8 cellular contexts compared by ENCODE assay signal in the genomic region with DNA sequence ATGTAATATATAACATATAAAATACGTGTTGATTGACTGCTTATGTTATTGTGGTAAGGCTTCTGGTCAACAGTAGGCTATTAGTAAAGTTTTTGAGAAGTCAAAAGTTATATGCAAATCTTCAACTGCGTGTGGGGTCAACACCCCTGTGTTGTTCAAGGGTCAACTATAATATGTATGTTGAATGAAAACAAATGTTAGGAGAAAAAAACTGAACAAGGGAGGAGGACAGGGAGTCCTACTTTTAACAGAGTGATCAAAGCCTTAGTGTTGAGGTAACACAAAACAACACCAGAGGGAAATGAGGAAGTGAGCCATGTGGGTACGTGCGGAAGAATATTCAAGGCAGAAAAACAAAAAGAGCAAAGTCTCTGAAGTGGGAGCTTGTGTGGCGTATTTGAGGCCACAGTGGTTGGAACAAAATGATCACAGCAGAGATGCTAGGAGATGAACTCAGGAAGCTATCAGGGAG.
DNase-seq lines count a peak whose midpoint lies in the region; ATAC-seq and TF ChIP-seq lines count a peak whose summit lies in the region.

No MANE protein-coding gene starts in this region.

- H3K4me2 ChIP-seq in OCI-LY3 (ENCODE audit: low read length) (peak overlapping the region; percentile 81), SK-N-SH (no peak overlapping the region)

- H3F3A ChIP-seq in SK-N-SH (replicated peaks; ENCODE audit: insufficient read depth), result no peaks in the 10 kb centered on the region

- H3K27me3 ChIP-seq in OCI-LY3 (ENCODE audit: low read depth, low read length) (no peaks in the 10 kb centered on the region), SK-N-SH (ENCODE audit: insufficient read depth) (no peaks in the 10 kb centered on the region)

- CTCF ChIA-PET in SK-N-SH (lab: Yijun Ruan, JAX), result interaction anchor here (0.9 to 1.6 kb wide), 3 partner anchors 13 to 79 kb away, joined by 3 read pairs; no protein-coding TSS in a partner anchor

- no peaks in the 10 kb centered on the region for H3K36me3 ChIP-seq in OCI-LY3 (replicated peaks; ENCODE audit: low read depth, low read length)
- no peaks in the 10 kb centered on the region for H3K36me3 ChIP-seq in SK-N-SH (replicated peaks in 1 of 2; ENCODE audit: control insufficient read depth in 1 of 2, insufficient read depth in 2 of 2, low read length in 1 of 2)

- TF ChIP-seq CTCF in GM13977 (IDR thresholded peaks at IDR 0.05; ENCODE audit: extremely low read depth, insufficient read depth, missing control alignments) (no peak), OCI-LY3 (IDR thresholded peaks at IDR 0.05; ENCODE audit: low read depth, low read length) (no peak), SK-N-SH (IDR thresholded peaks at IDR 0.05) (no peak)

- POLR2A ChIA-PET in SK-N-SH (lab: Yijun Ruan, JAX), result no interaction called here

- H3K9me3 ChIP-seq in OCI-LY3 (ENCODE audit: insufficient read depth, low read length), result no peaks in the 10 kb centered on the region
- no peaks in the 10 kb centered on the region for H3K9me3 ChIP-seq in SK-N-SH

- peak; percentile 58 for DNase-seq in GM13977 (ENCODE audit: low spot score)
- DNase-seq in activated effector memory CD4-positive, alpha-beta T cell treated with Interleukin-2 at 50 U/mL for 16 hours, result peak; percentile 30
- DNase-seq in stimulated activated CD4-positive, alpha-beta T cell treated with anti-CD3 and anti-CD28 coated beads, Interleukin-4, amount 100 ng/mL, for 24 hours, result peak; percentile 69
- DNase-seq in NCI-H524 treated with DMSO at 0.1 percent for 48 hours (lab: John Stamatoyannopoulos, UW), result no peak
- DNase-seq in SK-N-SH, result no peak
- no peak for DNase-seq in NCI-H524 (lab: John Stamatoyannopoulos, UW)

- no peak for TF ChIP-seq EP300 in SK-N-SH (IDR thresholded peaks at IDR 0.05; ENCODE audit: borderline replicate concordance in 1 of 2, low read depth in 1 of 2, low read length in 1 of 2)

- peak overlapping the region; percentile 56 for H3K9ac ChIP-seq in OCI-LY3 (ENCODE audit: low read length)
- H3K9ac ChIP-seq in SK-N-SH, result no peak overlapping the region

- H3K79me2 ChIP-seq in OCI-LY3 (ENCODE audit: low read length), result 0 out of 2 replicates have a peak, but pooled peaks cover 2% of the 10 kb centered on the region
- H3K79me2 ChIP-seq in SK-N-SH (ENCODE audit: insufficient read depth), result no peaks in the 10 kb centered on the region

- peak overlapping the region; percentile 83 for H2AFZ ChIP-seq in OCI-LY3 (ENCODE audit: low read depth, low read length)
- H2AFZ ChIP-seq in SK-N-SH (ENCODE audit: low read depth), result no peak overlapping the region

- H4K20me1 ChIP-seq in OCI-LY3 (ENCODE audit: insufficient read depth, low read length) (no peaks in the 10 kb centered on the region), SK-N-SH (ENCODE audit: insufficient read depth) (no peaks in the 10 kb centered on the region)

- in situ Hi-C loops in GM13977 (cut with MboI; ENCODE audit: low pct_unique_long_range_greater_than_20kb, low sequenced_read_pairs, unreplicated experiment), result no loop called here

- 86% methylated on average over 5 of the region's 5 CpGs for WGBS in SK-N-SH (ENCODE audit: low lambda C conversion rate)

- H3K9me2 ChIP-seq in SK-N-SH, result no peaks in the 10 kb centered on the region

- no peak for TF ChIP-seq RAD21 in SK-N-SH (IDR thresholded peaks at IDR 0.05; ENCODE audit: low read length)

- H3K27ac ChIP-seq in OCI-LY3 (ENCODE audit: low read length) (peak overlapping the region; percentile 91), SK-N-SH (ENCODE audit: low read depth in 2 of 2, low read length in 1 of 2) (no peak overlapping the region)

- ATAC-seq in HG02678 (IDR thresholded peaks at IDR 0.05; ENCODE audit: unreplicated experiment), result peak; percentile 88

- H3K4me1 ChIP-seq in OCI-LY3 (ENCODE audit: low read length) (peaks cover 31% of the 10 kb centered on the region), SK-N-SH (ENCODE audit: control insufficient read depth in 1 of 2, insufficient read depth in 2 of 2, low read depth in 1 of 2, low read length in 1 of 2) (no peaks in the 10 kb centered on the region; a peak in 2 of 4 replicates)

- H3K4me3 ChIP-seq in OCI-LY3 (ENCODE audit: low read length) (peak overlapping the region; percentile 55), SK-N-SH (ENCODE audit: low read depth in 2 of 2, low read length in 1 of 2) (no peak overlapping the region)

TF ChIP-seq in SK-N-SH, 30 proteins besides CTCF, POLR2A, EP300 and RAD21:
- TF ChIP-seq, protein P1, sequence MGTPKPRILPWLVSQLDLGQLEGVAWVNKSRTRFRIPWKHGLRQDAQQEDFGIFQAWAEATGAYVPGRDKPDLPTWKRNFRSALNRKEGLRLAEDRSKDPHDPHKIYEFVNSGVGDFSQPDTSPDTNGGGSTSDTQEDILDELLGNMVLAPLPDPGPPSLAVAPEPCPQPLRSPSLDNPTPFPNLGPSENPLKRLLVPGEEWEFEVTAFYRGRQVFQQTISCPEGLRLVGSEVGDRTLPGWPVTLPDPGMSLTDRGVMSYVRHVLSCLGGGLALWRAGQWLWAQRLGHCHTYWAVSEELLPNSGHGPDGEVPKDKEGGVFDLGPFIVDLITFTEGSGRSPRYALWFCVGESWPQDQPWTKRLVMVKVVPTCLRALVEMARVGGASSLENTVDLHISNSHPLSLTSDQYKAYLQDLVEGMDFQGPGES (IDR thresholded peaks at IDR 0.05; ENCODE audit: low read depth, low read length), result no peak
- TF ChIP-seq NFIC (IDR thresholded peaks at IDR 0.05; ENCODE audit: borderline replicate concordance) (no peak), NRF1 (IDR thresholded peaks at IDR 0.05; ENCODE audit: low read depth, low read length) (no peak), TCF12 (IDR thresholded peaks at IDR 0.05) (no peak)

Comparison
In these comparisons a context has a peak if more than half of its experiments do, and no peak if none do; other contexts are left out.
1. DNase-seq: peak in GM13977 (single experiment), activated effector memory CD4-positive, alpha-beta T cell treated with Interleukin-2 at 50 U/mL for 16 hours (single experiment) and stimulated activated CD4-positive, alpha-beta T cell treated with anti-CD3 and anti-CD28 coated beads, Interleukin-4, amount 100 ng/mL, for 24 hours (single experiment); none in NCI-H524 treated with DMSO at 0.1 percent for 48 hours (single experiment), SK-N-SH (single experiment) and NCI-H524 (0 of 2).